ENCODE assay signal across 18 cellular contexts in genomic region chr2:208983476-208983875, GRCh38.
DNase-seq lines count a peak whose midpoint lies in the region; FAIRE-seq and TF ChIP-seq lines count a peak whose summit lies in the region.
"Had no signal": no experiment of that assay in that cellular context is flagged by ENCODE, and none has a peak within 500 bp of the region (broad histone marks: within the 10 kb centered on the region; RNA-seq: fewer than 3 reads in every experiment).

No MANE protein-coding gene starts in this region.

- no peaks in the 10 kb centered on the region for H3K27me3 ChIP-seq in astrocyte (ENCODE audit: insufficient read depth, low read length)
- H3K27me3 ChIP-seq in esophagus squamous epithelium: no peaks in the 10 kb centered on the region

- intact Hi-C loops in esophagus squamous epithelium (cut with DNase I): no loop called here

- H3K4me1 ChIP-seq in astrocyte (ENCODE audit: insufficient read depth, low read length) (no peaks in the 10 kb centered on the region), esophagus squamous epithelium (peaks cover 0 to 5% (median 0%) of the 10 kb centered on the region in 3 donors)

- H3K27ac ChIP-seq in astrocyte (ENCODE audit: low read depth, low read length) (no peak overlapping the region), esophagus squamous epithelium (no peak overlapping the region)

- H3K9me3 ChIP-seq in astrocyte (ENCODE audit: insufficient read depth, low read depth, low read length) (no peaks in the 10 kb centered on the region), esophagus squamous epithelium (no peaks in the 10 kb centered on the region)

- DNase-seq in NCI-H226 (peak; percentile 2), astrocyte (ENCODE audit: low read depth) (no peak), left kidney (ENCODE audit: low read depth, low spot score) (peak; percentile 23), type B pancreatic cell (ENCODE audit: extremely low spot score, unreplicated experiment) (no peak), esophagus squamous epithelium (lab: John Stamatoyannopoulos, UW) (no peak), RCC 7860 (ENCODE audit: low spot score) (no peak)
- DNase-seq in stimulated activated naive CD4-positive, alpha-beta T cell (lab: John Stamatoyannopoulos, UW): no peak
- DNase-seq: C1 segment of cervical spinal cord; DMS53; NCI-H1436 treated with DMSO at 0.1 percent for 48 hours; NCI-H2081; NCI-H526 treated with DMSO at 0.1 percent for 48 hours; NK-92 treated with Interleukin-12 subunit alpha and Interleukin-12 subunit beta, amount 100 ng/mL, for 24 hours; PC-3; SHP77 treated with DMSO at 0.1 percent for 48 hours; SW 1271 had no signal

- FAIRE-seq in astrocyte (lab: Jason Lieb, UNC) (no peak), RCC 7860 (lab: Jason Lieb, UNC) (no peak)
- FAIRE-seq: GM18507 had no signal

- H3K27ac Mint-ChIP-seq in astrocyte (ENCODE audit: unreplicated experiment): peak overlapping the region; percentile 83
- peak overlapping the region; percentile 72 for H3K27ac Mint-ChIP-seq in type B pancreatic cell
- H3K27ac Mint-ChIP-seq: IgD-negative memory B cell had no signal

- H3K4me1 Mint-ChIP-seq in astrocyte (ENCODE audit: low read depth, unreplicated experiment) (peaks cover 20% of the 10 kb centered on the region), type B pancreatic cell (ENCODE audit: unreplicated experiment) (peaks cover 4% of the 10 kb centered on the region)
- H3K4me1 Mint-ChIP-seq: IgD-negative memory B cell had no signal

- H3K27me3 Mint-ChIP-seq in astrocyte (ENCODE audit: low read depth, unreplicated experiment) (no peaks in the 10 kb centered on the region), type B pancreatic cell (no peaks in the 10 kb centered on the region)
- H3K27me3 Mint-ChIP-seq: IgD-negative memory B cell had no signal

- no peak overlapping the region for H3K4me2 ChIP-seq in astrocyte (ENCODE audit: low read length)

- no peak overlapping the region for H3K9ac ChIP-seq in astrocyte (ENCODE audit: low read length)

- H3K4me3 Mint-ChIP-seq in astrocyte (ENCODE audit: unreplicated experiment) (no peak overlapping the region), type B pancreatic cell (peak overlapping the region; percentile 62)

- TF ChIP-seq CTCF in astrocyte (IDR thresholded peaks at IDR 0.05; ENCODE audit: insufficient read depth, low read depth, low read length) (no peak), type B pancreatic cell (conservative IDR thresholded peaks at IDR 0.05) (no peak), esophagus squamous epithelium (IDR thresholded peaks at IDR 0.05) (no peak)

- 82 to 87% methylated on average over 3 of the region's 3 CpGs for WGBS in esophagus squamous epithelium, 2 donors

- no peaks in the 10 kb centered on the region for H3K79me2 ChIP-seq in astrocyte (ENCODE audit: insufficient read depth, low read length)

- H3K4me3 ChIP-seq in astrocyte (ENCODE audit: insufficient read depth, low read depth, low read length) (no peak overlapping the region), esophagus squamous epithelium (no peak overlapping the region)

- H3K36me3 ChIP-seq in astrocyte (ENCODE audit: insufficient read depth, low read length) (no peaks in the 10 kb centered on the region), esophagus squamous epithelium (no peaks in the 10 kb centered on the region)

- no peak overlapping the region for H2AFZ ChIP-seq in astrocyte (ENCODE audit: low read depth, low read length)

- no peaks in the 10 kb centered on the region for H3K36me3 Mint-ChIP-seq in astrocyte (ENCODE audit: low read depth, unreplicated experiment)
- H3K36me3 Mint-ChIP-seq in type B pancreatic cell: no peaks in the 10 kb centered on the region
- H3K36me3 Mint-ChIP-seq: IgD-negative memory B cell had no signal

- no peaks in the 10 kb centered on the region for H4K20me1 ChIP-seq in astrocyte (ENCODE audit: insufficient read depth, low read length)

- H3K9me3 Mint-ChIP-seq in astrocyte (ENCODE audit: unreplicated experiment) (no peaks in the 10 kb centered on the region), type B pancreatic cell (peaks cover 5% of the 10 kb centered on the region)

- no peak for TF ChIP-seq POLR2A in esophagus squamous epithelium (IDR thresholded peaks at IDR 0.05)

Comparison
In these comparisons a context has a peak if more than half of its experiments do, and no peak if none do; other contexts are left out.
1. DNase-seq: peak in NCI-H226 (single experiment) and left kidney (single experiment); none in astrocyte (single experiment), type B pancreatic cell (single experiment), esophagus squamous epithelium (single experiment), RCC 7860 (single experiment) and stimulated activated naive CD4-positive, alpha-beta T cell (0 of 6).